13 cellular contexts compared by ENCODE assay signal in the genomic region with DNA sequence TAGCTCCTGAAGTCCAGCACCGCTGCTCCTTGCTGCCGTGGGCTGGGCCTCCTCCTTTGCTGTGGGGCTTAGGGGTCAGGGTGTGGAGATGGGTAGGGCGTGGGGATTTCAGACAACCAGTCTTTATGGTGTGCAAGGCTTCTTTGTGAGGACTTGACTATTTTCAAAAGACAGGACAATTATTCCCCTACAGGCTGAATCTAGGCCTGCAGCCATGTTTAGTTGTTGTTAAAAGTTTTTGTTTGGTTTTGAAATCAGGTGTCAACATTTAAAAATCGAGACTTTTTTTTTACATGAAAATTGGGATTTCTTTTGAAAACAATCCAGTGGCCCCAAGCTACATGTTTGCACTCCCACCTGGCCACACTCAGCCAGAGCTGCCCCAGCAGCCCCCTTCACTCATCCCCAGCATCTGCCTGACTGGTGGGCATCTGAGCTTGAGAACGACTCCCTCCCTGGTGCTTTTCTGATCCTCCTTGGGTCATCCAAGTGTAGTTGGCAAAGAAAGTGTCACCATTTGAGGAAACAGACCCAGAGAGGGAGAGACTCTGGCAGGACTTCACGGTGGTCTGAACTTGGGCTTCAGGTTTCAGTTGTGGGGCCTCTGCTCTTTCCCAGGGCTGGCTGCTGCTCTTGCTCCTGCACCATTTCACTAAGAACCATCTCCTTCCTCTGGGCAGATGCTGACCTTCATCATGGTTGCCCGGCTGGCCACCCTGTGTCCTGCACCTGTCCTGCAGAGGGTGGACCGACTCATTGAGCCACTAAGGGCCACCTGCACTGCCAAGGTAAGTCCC. TPM values are rescaled to one million over a fixed set of nuclear protein-coding genes. Genes with fewer than 3 reads are reported as not detected.
DNase-seq lines count a peak whose midpoint lies in the region; ATAC-seq and TF ChIP-seq lines count a peak whose summit lies in the region.
"Had no signal": no experiment of that assay in that cellular context is flagged by ENCODE, and none has a peak within 500 bp of the region (broad histone marks: within the 10 kb centered on the region; RNA-seq: fewer than 3 reads in every experiment).

No MANE protein-coding gene starts in this region.

- in situ Hi-C loops in Panc1 (cut with HindIII; ENCODE audit: low pct_unique_long_range_greater_than_20kb, low sequenced_read_pairs), result no loop called here

- H3K27me3 ChIP-seq in breast epithelium, result no peaks in the 10 kb centered on the region
- no peaks in the 10 kb centered on the region for H3K27me3 ChIP-seq in Panc1 (ENCODE audit: control insufficient read depth, insufficient read depth, low read length)
- H3K27me3 ChIP-seq in tibial artery, result no peaks in the 10 kb centered on the region
- H3K27me3 ChIP-seq: heart left ventricle had no signal

- intact Hi-C loops in MCF 10A (cut with micrococcal nuclease) (no loop called here), breast epithelium (cut with DNase I; ENCODE audit: low total_unique reads) (no loop called here), Panc1 (cut with micrococcal nuclease; ENCODE audit: unreplicated experiment) (no loop called here), tibial artery (cut with DNase I; ENCODE audit: low total_unique reads) (no loop called here)

- no peak overlapping the region for H3K27ac Mint-ChIP-seq in MCF 10A (ENCODE audit: low read depth, unreplicated experiment)
- H3K27ac Mint-ChIP-seq: T-helper 1 cell treated with Interleukin-12 subunit alpha and Interleukin-12 subunit beta and Interleukin-4 antibody, amounts not matched to agents 30 μg/mL and 1 μg/mL, for 36 hours had no signal

- H3K9me3 ChIP-seq in breast epithelium (no peaks in the 10 kb centered on the region), Panc1 (ENCODE audit: control insufficient read depth, insufficient read depth, low read depth, low read length) (no peaks in the 10 kb centered on the region), tibial artery (no peaks in the 10 kb centered on the region)
- H3K9me3 ChIP-seq: heart left ventricle had no signal

- POLR2A ChIA-PET in MCF 10A (lab: Yijun Ruan, JAX), result interaction anchor here (0.6 to 4.8 kb wide), 3 partner anchors 9 to 169 kb away, joined by 3 to 39 read pairs (median 3); a partner anchor contains a TSS
- POLR2A ChIA-PET in Panc1 (lab: Charles Lee), result interaction anchor here (0.5 kb wide), 1 partner anchor 193 kb away, joined by 3 read pairs; no protein-coding TSS in a partner anchor

- DNase-seq in MCF 10A (ENCODE audit: unreplicated experiment) (peak; percentile 21), breast epithelium (ENCODE audit: low spot score in 2 of 2) (no peak), Panc1 (ENCODE audit: low read depth, low spot score) (no peak), fibroblast of mammary gland (ENCODE audit: low read depth) (no peak), tibial artery (no peak), NCI-H1930 (lab: John Stamatoyannopoulos, UW) (no peak), SIG-M5 treated with dmso at 0.1 percent for 504 hours (lab: John Stamatoyannopoulos, UW; ENCODE audit: unreplicated experiment) (no peak)
- DNase-seq: CD4-positive, alpha-beta T cell; heart left ventricle; KG1; NCI-H526 treated with DMSO at 0.1 percent for 48 hours had no signal

- H3K36me3 Mint-ChIP-seq in MCF 10A (ENCODE audit: insufficient read depth, unreplicated experiment), result peaks cover 48% of the 10 kb centered on the region

- H3K9me3 Mint-ChIP-seq in MCF 10A (ENCODE audit: unreplicated experiment), result no peaks in the 10 kb centered on the region
- H3K9me3 Mint-ChIP-seq: CD4-positive, alpha-beta T cell; T-helper 1 cell treated with Interleukin-12 subunit alpha and Interleukin-12 subunit beta and Interleukin-4 antibody, amounts not matched to agents 30 μg/mL and 1 μg/mL, for 36 hours had no signal

- CTCF ChIA-PET in MCF 10A (lab: Yijun Ruan, JAX), result interaction anchor here (0.6 to 5.9 kb wide), 8 partner anchors 11 to 152 kb away, joined by 3 to 38 read pairs (median 3); a partner anchor contains a TSS
- CTCF ChIA-PET in Panc1 (lab: Charles Lee), result interaction anchor here (0.7 kb wide), 1 partner anchor 21 kb away, joined by 4 read pairs; no protein-coding TSS in a partner anchor

- H3K4me3 ChIP-seq in breast epithelium, result no peak overlapping the region
- H3K4me3 ChIP-seq in Panc1 (ENCODE audit: low read depth in 2 of 2, low read length in 2 of 2), result no peak overlapping the region
- no peak overlapping the region for H3K4me3 ChIP-seq in fibroblast of mammary gland (ENCODE audit: control insufficient read depth, low read depth, low read length)
- no peak overlapping the region for H3K4me3 ChIP-seq in tibial artery
- H3K4me3 ChIP-seq: heart left ventricle had no signal

- TF ChIP-seq CTCF in MCF 10A (IDR thresholded peaks at IDR 0.05; ENCODE audit: unreplicated experiment), result peak; percentile 13
- TF ChIP-seq CTCF in breast epithelium (IDR thresholded peaks at IDR 0.05), result no peak
- peak; percentile 26; the same call in 1 of the 2 replicates for TF ChIP-seq CTCF in Panc1 (IDR thresholded peaks at IDR 0.05)
- peak; percentile 25 for TF ChIP-seq CTCF in fibroblast of mammary gland (conservative IDR thresholded peaks at IDR 0.05; ENCODE audit: control insufficient read depth, insufficient read depth, low read depth, low read length)
- peak; percentile 11 to 21 for TF ChIP-seq CTCF in tibial artery (IDR thresholded peaks at IDR 0.05)

- no peaks in the 10 kb centered on the region for H3K4me1 Mint-ChIP-seq in MCF 10A (ENCODE audit: insufficient read depth, unreplicated experiment)

- no peaks in the 10 kb centered on the region for H3K4me1 ChIP-seq in breast epithelium
- H3K4me1 ChIP-seq in Panc1 (ENCODE audit: control insufficient read depth, insufficient read depth, low read length), result no peaks in the 10 kb centered on the region
- H3K4me1 ChIP-seq in tibial artery, result no peaks in the 10 kb centered on the region
- H3K4me1 ChIP-seq: heart left ventricle had no signal

- H3K36me3 ChIP-seq in breast epithelium (peaks cover 13% of the 10 kb centered on the region), Panc1 (ENCODE audit: control insufficient read depth, insufficient read depth, low read length) (peaks cover 17% of the 10 kb centered on the region), tibial artery (peaks cover 88 to 98% (median 95%) of the 10 kb centered on the region in 3 donors)

- no peaks in the 10 kb centered on the region for H3K27me3 Mint-ChIP-seq in MCF 10A (ENCODE audit: insufficient read depth, unreplicated experiment)
- H3K27me3 Mint-ChIP-seq: CD4-positive, alpha-beta T cell had no signal

- no peak for TF ChIP-seq POLR2A in breast epithelium (IDR thresholded peaks at IDR 0.05)

- peak; percentile 34; the same call in 1 of the 2 replicates for ATAC-seq in Panc1
- no peak for ATAC-seq in GM21723 (IDR thresholded peaks at IDR 0.05; ENCODE audit: unreplicated experiment)

- H3K27ac ChIP-seq in breast epithelium, result no peak overlapping the region
- no peak overlapping the region for H3K27ac ChIP-seq in Panc1 (ENCODE audit: low read length)
- H3K27ac ChIP-seq in tibial artery, result no peak overlapping the region
- H3K27ac ChIP-seq: heart left ventricle had no signal

- BruUV-seq in MCF 10A (replicated peaks; lab: Mats Ljungman, UMichigan) (no TSS peak), Panc1 (replicated peaks; lab: Mats Ljungman, UMichigan) (no TSS peak)

- no peak overlapping the region for H3K4me3 Mint-ChIP-seq in MCF 10A (ENCODE audit: unreplicated experiment)
- H3K4me3 Mint-ChIP-seq: CD4-positive, alpha-beta T cell; T-helper 1 cell treated with Interleukin-12 subunit alpha and Interleukin-12 subunit beta and Interleukin-4 antibody, amounts not matched to agents 30 μg/mL and 1 μg/mL, for 36 hours had no signal

RNA-seq across cellular contexts. Expression of a gene that starts 10.4 kb away (rescaled TPM):
- 2,288 and 2,498 TPM in 2 replicates for total RNA-seq in MCF 10A (2022)
- total RNA-seq in breast epithelium, result 1,000 to 10,000 TPM in 1 of 3 donors, 100 to 1,000 TPM in 2; 945 to 1,485 (median 950) TPM
- total RNA-seq in Panc1 (2021; ENCODE audit: unreplicated experiment), result 794 TPM
- 1,133 TPM for polyA plus RNA-seq in Panc1 (2012; ENCODE audit: insufficient read length)

RNA-seq across cellular contexts. Expression of a gene that starts 34.5 kb away (rescaled TPM):
- total RNA-seq in MCF 10A (2022), result not detected in 2 replicates
- total RNA-seq in breast epithelium, result 1 to 10 TPM; 1.8 to 5.6 (median 4.7) TPM
- 0.13 TPM for total RNA-seq in Panc1 (2021; ENCODE audit: unreplicated experiment)
- 0.30 TPM for polyA plus RNA-seq in Panc1 (2012; ENCODE audit: insufficient read length)

Comparison
In these comparisons a context has a peak if more than half of its experiments do, and no peak if none do; other contexts are left out.
1. CTCF ChIP-seq: peak in MCF 10A (single experiment), Panc1 (single experiment), fibroblast of mammary gland (single experiment) and tibial artery (2 of 2); none in breast epithelium (0 of 3).